ENCODE assay signal across 9 cellular contexts in genomic region chr14:72878746-72879145, GRCh38.
"Had no signal": no experiment of that assay in that cellular context is flagged by ENCODE, and none has a peak within 500 bp of the region (broad histone marks: within the 10 kb centered on the region; RNA-seq: fewer than 3 reads in every experiment).

No MANE protein-coding gene starts in this region.

- DNase-seq: GM23248, GOT3, H7, HFFc6 had no signal

- H3K27ac ChIP-seq: GM23248, HL-60 had no signal

- H3K4me3 ChIP-seq: GM23248, HAP-1 had no signal

- H2AFZ ChIP-seq: GM23248 had no signal

- H3K27ac Mint-ChIP-seq: HFFc6 had no signal

- H3K4me1 ChIP-seq: HAP-1 had no signal

- H3K27me3 Mint-ChIP-seq: IgD-negative memory B cell had no signal

- H3K36me3 ChIP-seq: HAP-1 had no signal

- H3K9ac ChIP-seq: GM23248 had no signal

- H3K4me3 Mint-ChIP-seq: HFFc6, IgD-negative memory B cell had no signal

- ATAC-seq: HCT116, HepG2 had no signal

- H3K9me3 Mint-ChIP-seq: HFFc6, IgD-negative memory B cell had no signal

- H3K9me3 ChIP-seq: HAP-1 had no signal
